Comparison of ENCODE assay signal across 8 cellular contexts in the genomic region with DNA sequence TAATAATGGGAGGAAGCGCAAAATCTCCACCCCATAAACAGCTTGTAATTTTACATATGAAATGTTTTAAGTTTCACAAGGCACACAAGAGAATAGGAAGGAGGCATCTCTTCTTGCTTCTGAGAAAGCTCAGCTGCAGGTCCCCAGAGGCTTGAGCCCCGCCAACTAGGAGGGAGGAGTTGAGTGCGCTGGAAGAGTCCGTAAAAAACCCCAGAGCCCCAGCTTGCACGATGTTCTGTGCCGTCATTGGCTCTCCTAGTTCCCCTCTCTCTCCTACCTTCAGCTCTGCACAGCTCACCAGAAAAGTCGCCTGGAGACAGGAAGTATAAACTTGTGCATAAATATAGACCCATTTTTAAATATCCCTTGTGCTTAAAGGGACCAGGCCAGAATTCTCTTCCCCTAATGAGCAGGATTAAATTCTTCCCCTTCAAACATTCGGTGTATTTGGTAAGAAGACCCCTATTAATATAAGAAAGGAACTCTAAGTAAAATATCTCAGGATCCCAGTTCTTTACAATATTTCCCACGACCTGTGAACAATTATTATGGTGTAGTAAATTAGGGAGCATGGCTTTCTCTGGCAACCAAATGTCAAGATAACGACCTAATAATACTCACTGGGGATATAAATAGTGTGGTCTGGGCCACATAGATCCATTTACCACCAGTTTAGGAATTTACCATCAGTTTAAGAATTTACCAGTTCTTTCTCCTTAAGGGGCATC. TPM values are rescaled to one million over a fixed set of nuclear protein-coding genes. Genes with fewer than 3 reads are reported as not detected.
A peak's percentile ranks its signal among the peaks of the same experiment; 100 is the strongest.
DNase-seq lines count a peak whose midpoint lies in the region; ATAC-seq lines count a peak whose summit lies in the region.

No MANE protein-coding gene starts in this region.

- H3K9me3 Mint-ChIP-seq in dendritic cell treated with granulocyte-macrophage colony-stimulating factor and Interleukin-4, amounts not matched to agents 40 ng/mL and 50 ng/mL, for 4 days = peaks cover 9% of the 10 kb centered on the region
- H3K9me3 Mint-ChIP-seq in naive B cell = no peaks in the 10 kb centered on the region

- H3K4me3 ChIP-seq in subcutaneous abdominal adipose tissue (ENCODE audit: low read depth in 1 of 5, low read length in 5 of 5) = peak overlapping the region in 2 of 5 donors; percentile 7 to 45

- intact Hi-C loops in dendritic cell treated with granulocyte-macrophage colony-stimulating factor and Interleukin-4, amounts not matched to agents 40 ng/mL and 50 ng/mL, for 4 days (cut with micrococcal nuclease) = loop anchor here (2.0 to 5.0 kb wide), 2 partner anchors 14 to 33 kb away; a partner anchor contains a TSS

- DNase-seq in CD1c-positive myeloid dendritic cell (ENCODE audit: extremely low spot score) = peak; percentile 90
- peak; percentile 45 for DNase-seq in activated CD4-positive, CD25-positive, alpha-beta regulatory T cell treated with anti-CD3 and anti-CD28 coated beads, Interleukin-2, amount 50 U/mL, for 72 hours
- DNase-seq in naive B cell = peak; percentile 90
- DNase-seq in DMS153 (lab: John Stamatoyannopoulos, UW) = no peak

- ATAC-seq in GM19455 (IDR thresholded peaks at IDR 0.05; ENCODE audit: unreplicated experiment) (peak; percentile 100), HG03460 (IDR thresholded peaks at IDR 0.05; ENCODE audit: unreplicated experiment) (peak; percentile 99), naive B cell (ENCODE audit: low read depth in 2 of 2) (peak; percentile 100)

- peaks cover 43% of the 10 kb centered on the region for H3K36me3 Mint-ChIP-seq in dendritic cell treated with granulocyte-macrophage colony-stimulating factor and Interleukin-4, amounts not matched to agents 40 ng/mL and 50 ng/mL, for 4 days (ENCODE audit: low read depth)
- peaks cover 0 to 26% of the 10 kb centered on the region in 2 donors for H3K36me3 Mint-ChIP-seq in naive B cell

- peaks cover 0 to 6% (median 0%) of the 10 kb centered on the region in 5 donors for H3K9me3 ChIP-seq in subcutaneous abdominal adipose tissue (ENCODE audit: control insufficient read depth in 5 of 5, low read length in 5 of 5)

- H3K9ac ChIP-seq in subcutaneous abdominal adipose tissue (ENCODE audit: low read length in 5 of 5) = peak overlapping the region in 4 of 5 donors; percentile 12 to 47 (median 34)

- H3K27ac Mint-ChIP-seq in dendritic cell treated with granulocyte-macrophage colony-stimulating factor and Interleukin-4, amounts not matched to agents 40 ng/mL and 50 ng/mL, for 4 days = peak overlapping the region; percentile 74
- peak overlapping the region; percentile 84 to 96 (median 94) for H3K27ac Mint-ChIP-seq in naive B cell

- H3K36me3 ChIP-seq in subcutaneous abdominal adipose tissue (ENCODE audit: control insufficient read depth in 5 of 5, insufficient read depth in 5 of 5, low read length in 5 of 5) = peaks cover 4 to 14% (median 8%) of the 10 kb centered on the region in 5 donors

- H3K27me3 ChIP-seq in subcutaneous abdominal adipose tissue (ENCODE audit: control insufficient read depth in 5 of 5, insufficient read depth in 4 of 5, low read length in 5 of 5) = no peaks in the 10 kb centered on the region

- H3K27me3 Mint-ChIP-seq in dendritic cell treated with granulocyte-macrophage colony-stimulating factor and Interleukin-4, amounts not matched to agents 40 ng/mL and 50 ng/mL, for 4 days = no peaks in the 10 kb centered on the region
- H3K27me3 Mint-ChIP-seq in naive B cell = no peaks in the 10 kb centered on the region

- H3K4me1 ChIP-seq in subcutaneous abdominal adipose tissue (ENCODE audit: control insufficient read depth in 5 of 5, insufficient read depth in 5 of 5, low read length in 5 of 5) = peaks cover 9 to 46% (median 39%) of the 10 kb centered on the region in 5 donors

- H3K4me3 Mint-ChIP-seq in dendritic cell treated with granulocyte-macrophage colony-stimulating factor and Interleukin-4, amounts not matched to agents 40 ng/mL and 50 ng/mL, for 4 days = peak overlapping the region; percentile 39
- peak overlapping the region; percentile 35 to 92 (median 74) for H3K4me3 Mint-ChIP-seq in naive B cell

- peak overlapping the region; percentile 89 for H3K27ac ChIP-seq in subcutaneous abdominal adipose tissue (ENCODE audit: low read depth, low read length)

- H3K4me1 Mint-ChIP-seq in dendritic cell treated with granulocyte-macrophage colony-stimulating factor and Interleukin-4, amounts not matched to agents 40 ng/mL and 50 ng/mL, for 4 days (ENCODE audit: low read depth) = peaks cover 57% of the 10 kb centered on the region
- peaks cover 42 to 49% (median 46%) of the 10 kb centered on the region in 3 donors for H3K4me1 Mint-ChIP-seq in naive B cell

RNA-seq across cellular contexts. Expression of a gene that starts 13.7 kb away (rescaled TPM):
- polyA plus RNA-seq in naive B cell (ENCODE audit: low read depth in 6 of 6) = 100 to 1,000 TPM in 1 of 6 donors, 10 to 100 TPM in 5; 57.4 to 104 (median 77.4) TPM
